1 cellular context compared by ENCODE assay signal in the genomic region with DNA sequence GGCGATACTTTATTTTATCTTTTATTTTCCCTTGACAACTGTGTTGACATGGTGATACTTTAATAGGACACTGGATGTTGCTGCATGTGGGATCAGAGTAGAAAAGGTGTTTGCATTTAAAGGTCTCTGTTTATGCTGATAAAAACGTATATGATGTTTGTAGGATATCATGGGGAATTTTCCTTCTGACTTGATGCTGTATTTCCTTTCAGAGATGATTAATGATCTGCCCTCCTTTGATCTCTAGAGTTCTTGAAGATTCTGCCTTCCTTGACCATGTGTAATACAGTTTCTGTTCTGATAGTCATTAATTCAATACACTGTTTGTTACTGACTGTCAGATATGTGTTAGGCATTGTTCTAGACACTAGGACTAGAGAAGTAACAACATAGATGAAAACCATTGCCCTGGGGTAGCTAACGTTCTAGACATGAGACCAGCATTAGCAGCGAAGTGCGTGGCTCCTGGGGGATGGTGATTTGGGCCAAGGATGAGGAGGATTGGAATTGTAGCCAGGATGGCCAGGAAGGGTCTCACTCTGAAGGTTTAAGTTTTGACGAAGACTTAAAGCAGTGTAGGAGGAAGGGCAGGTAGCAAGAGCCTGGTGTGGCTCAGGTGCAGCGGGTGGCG.
TF ChIP-seq lines count a peak whose summit lies in the region.

No MANE protein-coding gene starts in this region.

TF ChIP-seq in HepG2, 621 proteins besides CTCF, POLR2A, EP300 and RAD21:
- TF ChIP-seq ZNF879 (CRISPR knock-in tag; IDR thresholded peaks at IDR 0.05) (no peak), GTF2F1 (IDR thresholded peaks at IDR 0.05; ENCODE audit: low read length) (no peak), ZBTB38 (CRISPR knock-in tag; IDR thresholded peaks at IDR 0.05) (peak; percentile 61; the same call in 1 of the 2 replicates), ZNF746 (CRISPR knock-in tag; IDR thresholded peaks at IDR 0.05) (no peak), ZNF790 (CRISPR knock-in tag; IDR thresholded peaks at IDR 0.05; ENCODE audit: borderline replicate concordance) (0 out of 2 replicates have a peak, but pooled peaks have one; percentile 36)
- TF ChIP-seq, protein P1, sequence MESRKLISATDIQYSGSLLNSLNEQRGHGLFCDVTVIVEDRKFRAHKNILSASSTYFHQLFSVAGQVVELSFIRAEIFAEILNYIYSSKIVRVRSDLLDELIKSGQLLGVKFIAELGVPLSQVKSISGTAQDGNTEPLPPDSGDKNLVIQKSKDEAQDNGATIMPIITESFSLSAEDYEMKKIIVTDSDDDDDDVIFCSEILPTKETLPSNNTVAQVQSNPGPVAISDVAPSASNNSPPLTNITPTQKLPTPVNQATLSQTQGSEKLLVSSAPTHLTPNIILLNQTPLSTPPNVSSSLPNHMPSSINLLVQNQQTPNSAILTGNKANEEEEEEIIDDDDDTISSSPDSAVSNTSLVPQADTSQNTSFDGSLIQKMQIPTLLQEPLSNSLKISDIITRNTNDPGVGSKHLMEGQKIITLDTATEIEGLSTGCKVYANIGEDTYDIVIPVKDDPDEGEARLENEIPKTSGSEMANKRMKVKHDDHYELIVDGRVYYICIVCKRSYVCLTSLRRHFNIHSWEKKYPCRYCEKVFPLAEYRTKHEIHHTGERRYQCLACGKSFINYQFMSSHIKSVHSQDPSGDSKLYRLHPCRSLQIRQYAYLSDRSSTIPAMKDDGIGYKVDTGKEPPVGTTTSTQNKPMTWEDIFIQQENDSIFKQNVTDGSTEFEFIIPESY (CRISPR knock-in tag; IDR thresholded peaks at IDR 0.05): peak; percentile 45; the same call in 1 of the 2 replicates
